Comparison of ENCODE assay signal across 20 cellular contexts in genomic region chr9:16243798-16244197, GRCh38.
DNase-seq lines count a peak whose midpoint lies in the region; ATAC-seq, FAIRE-seq and TF ChIP-seq lines count a peak whose summit lies in the region.
"Had no signal": no experiment of that assay in that cellular context is flagged by ENCODE, and none has a peak within 500 bp of the region (broad histone marks: within the 10 kb centered on the region; RNA-seq: fewer than 3 reads in every experiment).

No MANE protein-coding gene starts in this region.

- H3K36me3 ChIP-seq in HEK293 (ENCODE audit: control insufficient read depth in 2 of 2, insufficient read depth in 1 of 2, low read length in 2 of 2) (no peaks in the 10 kb centered on the region), colonic mucosa (no peaks in the 10 kb centered on the region), small intestine (ENCODE audit: control insufficient read depth in 2 of 2, insufficient read depth in 2 of 2, low read length in 2 of 2) (no peaks in the 10 kb centered on the region)
- H3K36me3 ChIP-seq: lower lobe of right lung, right lobe of liver, uterus had no signal

- TF ChIP-seq CTCF in HEK293 (tag by site-specific recombination; IDR thresholded peaks at IDR 0.05) (no peak), colonic mucosa (IDR thresholded peaks at IDR 0.05) (no peak)

- intact Hi-C loops in colonic mucosa (cut with DNase I) = no loop called here

- ATAC-seq in HG03442 (IDR thresholded peaks at IDR 0.05; ENCODE audit: unreplicated experiment) (no peak), HG03432 (IDR thresholded peaks at IDR 0.05; ENCODE audit: unreplicated experiment) (no peak)
- ATAC-seq: lower lobe of right lung, right lobe of liver, SK-N-SH treated with all-trans-retinoic acid at 6 μM for 48 hours had no signal

- H3K9me3 ChIP-seq in HEK293 (ENCODE audit: control insufficient read depth, insufficient read depth, low read depth, low read length) (no peaks in the 10 kb centered on the region), colonic mucosa (no peaks in the 10 kb centered on the region), small intestine (ENCODE audit: control insufficient read depth, low read depth) (no peaks in the 10 kb centered on the region)
- H3K9me3 ChIP-seq: lower lobe of right lung, right lobe of liver, uterus had no signal

- no peak overlapping the region for H3K9ac ChIP-seq in colonic mucosa (ENCODE audit: low read depth in 2 of 2, low read length in 2 of 2)

- DNase-seq in colonic mucosa (peak; percentile 23), left kidney (ENCODE audit: low read depth, low spot score) (peak; percentile 72), small intestine (peak; percentile 37), DMS 273 treated with DMSO at 0.1 percent for 48 hours (lab: John Stamatoyannopoulos, UW) (no peak)
- DNase-seq: activated CD4-positive, alpha-beta T cell treated with anti-CD3 and anti-CD28 coated beads, Interleukin-2, amount 50 U/mL, for 48 hours; activated naive CD8-positive, alpha-beta T cell treated with anti-CD3 and anti-CD28 coated beads for 36 hours; CD4-positive, alpha-beta memory T cell; central memory CD4-positive, alpha-beta T cell; Kasumi-1; lower lobe of right lung; NCI-H1105; nucleus accumbens; right lobe of liver; uterus had no signal

- no peak for FAIRE-seq in small intestine (lab: Jason Lieb, UNC)
- FAIRE-seq: astrocyte had no signal

- WGBS in small intestine, 3 donors = 57 to 60% (median 58%) methylated on average over 5 of the region's 5 CpGs

- H3K27ac ChIP-seq in HEK293 (ENCODE audit: extremely low read depth, low read depth, low read length) (no peak overlapping the region), colonic mucosa (no peak overlapping the region), small intestine (ENCODE audit: low read depth in 1 of 2, low read length in 1 of 2) (no peak overlapping the region)
- H3K27ac ChIP-seq: epithelial cell of prostate, lower lobe of right lung, right lobe of liver, uterus had no signal

- POLR2A ChIA-PET in HEK293 (lab: Yijun Ruan, JAX) = no interaction called here

- no peaks in the 10 kb centered on the region for H3K4me1 ChIP-seq in HEK293 (ENCODE audit: control insufficient read depth, insufficient read depth, low read length)
- H3K4me1 ChIP-seq in colonic mucosa = no peaks in the 10 kb centered on the region
- H3K4me1 ChIP-seq in small intestine (ENCODE audit: control insufficient read depth in 2 of 2, insufficient read depth in 1 of 2, low read depth in 1 of 2, low read length in 1 of 2) = no peaks in the 10 kb centered on the region
- H3K4me1 ChIP-seq: lower lobe of right lung, uterus had no signal

- no peaks in the 10 kb centered on the region for H3K27me3 ChIP-seq in colonic mucosa
- H3K27me3 ChIP-seq in small intestine (ENCODE audit: control insufficient read depth in 2 of 2, insufficient read depth in 2 of 2, low read length in 2 of 2) = no peaks in the 10 kb centered on the region
- H3K27me3 ChIP-seq: right lobe of liver, uterus had no signal

- CTCF ChIA-PET in HEK293 (lab: Yijun Ruan, JAX) = no interaction called here

- H3K4me3 ChIP-seq in HEK293 (ENCODE audit: low read depth, low read length) = no peak overlapping the region
- H3K4me3 ChIP-seq in colonic mucosa = no peak overlapping the region
- H3K4me3 ChIP-seq in small intestine (ENCODE audit: low read depth in 1 of 2, low read length in 2 of 2) = no peak overlapping the region
- H3K4me3 ChIP-seq: lower lobe of right lung, right lobe of liver, uterus had no signal

TF ChIP-seq in HEK293, 187 proteins besides CTCF, POLR2A, EP300 and RAD21:
- no peak for TF ChIP-seq ZNF221 (tag by site-specific recombination; IDR thresholded peaks at IDR 0.05; ENCODE audit: borderline replicate concordance)
- no peak for TF ChIP-seq ZNF558 (tag by site-specific recombination; IDR thresholded peaks at IDR 0.05)
- TF ChIP-seq ZNF530 (tag by site-specific recombination; IDR thresholded peaks at IDR 0.05; ENCODE audit: low read depth) = 0 out of 2 replicates have a peak, but pooled peaks have one; percentile 21
- no peak for TF ChIP-seq ZNF677 (tag by site-specific recombination; IDR thresholded peaks at IDR 0.05)
